8 cellular contexts compared by ENCODE assay signal in the genomic region with DNA sequence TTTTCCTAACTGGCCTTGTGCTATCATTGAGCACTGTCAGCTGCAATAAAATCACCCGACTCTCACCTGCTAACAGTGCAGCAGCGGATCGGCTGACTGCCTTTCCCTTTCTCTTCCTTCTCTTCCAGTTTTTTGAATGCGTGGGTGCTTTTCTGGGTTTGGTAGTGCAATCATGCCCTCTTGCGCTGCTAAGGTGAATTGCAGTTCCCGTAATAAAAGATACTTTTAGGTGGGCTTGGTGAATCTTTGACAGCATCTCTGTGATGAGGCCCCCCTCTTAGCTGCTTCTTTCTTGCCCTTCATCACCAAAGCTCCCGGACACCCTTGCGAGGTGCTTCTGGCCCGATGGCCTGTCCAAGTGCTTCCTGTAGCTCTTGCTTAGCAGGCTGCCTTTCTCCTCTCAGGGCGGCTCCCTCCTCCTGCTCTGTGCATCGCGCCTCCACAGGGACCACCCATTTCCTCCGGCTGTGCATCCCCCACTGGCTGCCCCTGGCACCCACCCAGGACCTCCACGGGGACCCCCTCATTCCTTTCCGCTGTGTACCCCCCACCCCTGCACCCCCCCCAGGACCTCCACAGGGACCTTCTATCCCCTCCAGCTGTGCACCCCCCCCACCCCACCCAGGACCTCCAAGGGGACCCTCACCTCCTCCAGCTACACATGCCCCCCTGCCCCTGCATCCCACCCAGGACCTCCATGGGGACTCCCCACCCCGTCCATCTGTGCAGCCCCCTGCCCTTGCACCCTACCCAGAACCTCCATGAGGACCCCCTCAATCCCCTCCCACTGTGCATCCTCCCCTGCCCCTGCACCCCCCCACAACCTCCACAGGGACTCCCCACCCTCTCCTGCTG. TPM values are rescaled to one million over a fixed set of nuclear protein-coding genes. Genes with fewer than 3 reads are reported as not detected.
DNase-seq lines count a peak whose midpoint lies in the region; ATAC-seq, FAIRE-seq and TF ChIP-seq lines count a peak whose summit lies in the region.

No MANE protein-coding gene starts in this region.

- H3K27me3 ChIP-seq in dorsolateral prefrontal cortex = no peaks in the 10 kb centered on the region

- TF ChIP-seq CTCF in A549 (IDR thresholded peaks at IDR 0.05) = peak; percentile 86
- peak; percentile 91 for TF ChIP-seq CTCF in GM13977 (IDR thresholded peaks at IDR 0.05; ENCODE audit: extremely low read depth, insufficient read depth, missing control alignments)
- peak; percentile 72 to 98 (median 92) for TF ChIP-seq CTCF in dorsolateral prefrontal cortex (IDR thresholded peaks at IDR 0.05 in 54 of 56, conservative IDR thresholded peaks at IDR 0.05 in 2 of 56; ENCODE audit: low read depth in 1 of 56, partially characterized antibody in 56 of 56)

- H3K4me1 Mint-ChIP-seq in activated CD4-positive, alpha-beta T cell treated with anti-CD3 and anti-CD28 coated beads for 36 hours = peaks cover 9% of the 10 kb centered on the region
- H3K4me1 Mint-ChIP-seq in stimulated activated effector memory CD8-positive, alpha-beta T cell treated with anti-CD3 and anti-CD28 coated beads, Interleukin-12 subunit alpha, Interleukin-12 subunit beta, amount 100 ng/mL, for 72 hours = peaks cover 19% of the 10 kb centered on the region

- peak; percentile 92 to 96 for TF ChIP-seq RAD21 in A549 (conservative IDR thresholded peaks at IDR 0.05 in 1 of 2, IDR thresholded peaks at IDR 0.05 in 1 of 2)

- no peak for FAIRE-seq in A549 (lab: Jason Lieb, UNC)

- intact Hi-C loops in activated CD4-positive, alpha-beta T cell treated with anti-CD3 and anti-CD28 coated beads for 36 hours (cut with DNase I, micrococcal nuclease) = loop anchor here (1.0 to 5.0 kb wide), 8 partner anchors 24 to 755 kb away; a partner anchor contains a TSS
- intact Hi-C loops in dorsolateral prefrontal cortex (cut with DNase I) = loop anchor here in 1 of 2 donors (1.0 to 10.0 kb wide), 4 partner anchors 22 to 410 kb away; a partner anchor contains a TSS

- H3K4me1 ChIP-seq in A549 = no peaks in the 10 kb centered on the region

- H3K4me3 ChIP-seq in A549 = no peak overlapping the region
- peak overlapping the region in 55 of 59 donors; percentile 5 to 58 (median 37) for H3K4me3 ChIP-seq in dorsolateral prefrontal cortex

- peak in 1 of 2 experiments; percentile 58; a peak in 3 of 6 replicates for ATAC-seq in A549
- ATAC-seq in activated CD4-positive, alpha-beta T cell treated with anti-CD3 and anti-CD28 coated beads for 36 hours = peak; percentile 58
- peak; percentile 39 for ATAC-seq in stimulated activated effector memory CD8-positive, alpha-beta T cell treated with anti-CD3 and anti-CD28 coated beads, Interleukin-12 subunit alpha, Interleukin-12 subunit beta, amount 100 ng/mL, for 72 hours
- no peak for ATAC-seq in GM19351 (IDR thresholded peaks at IDR 0.05; ENCODE audit: unreplicated experiment)

- H3K4me2 ChIP-seq in A549 = peak overlapping the region; percentile 65

- no peak overlapping the region for H3K27ac ChIP-seq in A549
- peak overlapping the region in 53 of 59 donors; percentile 2 to 85 (median 60) for H3K27ac ChIP-seq in dorsolateral prefrontal cortex

- H3K27ac Mint-ChIP-seq in activated CD4-positive, alpha-beta T cell treated with anti-CD3 and anti-CD28 coated beads for 36 hours = no peak overlapping the region
- H3K27ac Mint-ChIP-seq in stimulated activated effector memory CD8-positive, alpha-beta T cell treated with anti-CD3 and anti-CD28 coated beads, Interleukin-12 subunit alpha, Interleukin-12 subunit beta, amount 100 ng/mL, for 72 hours = no peak overlapping the region

- no peaks in the 10 kb centered on the region for H3K36me3 Mint-ChIP-seq in activated CD4-positive, alpha-beta T cell treated with anti-CD3 and anti-CD28 coated beads for 36 hours (ENCODE audit: low read depth)
- peaks cover 15% of the 10 kb centered on the region for H3K36me3 Mint-ChIP-seq in stimulated activated effector memory CD8-positive, alpha-beta T cell treated with anti-CD3 and anti-CD28 coated beads, Interleukin-12 subunit alpha, Interleukin-12 subunit beta, amount 100 ng/mL, for 72 hours

- H3K9me3 Mint-ChIP-seq in activated CD4-positive, alpha-beta T cell treated with anti-CD3 and anti-CD28 coated beads for 36 hours (ENCODE audit: low read depth) = no peaks in the 10 kb centered on the region
- no peaks in the 10 kb centered on the region for H3K9me3 Mint-ChIP-seq in stimulated activated effector memory CD8-positive, alpha-beta T cell treated with anti-CD3 and anti-CD28 coated beads, Interleukin-12 subunit alpha, Interleukin-12 subunit beta, amount 100 ng/mL, for 72 hours

- CTCF ChIA-PET in A549 (lab: Yijun Ruan, JAX) = interaction anchor here (0.6 to 4.8 kb wide), 45 partner anchors 9 to 1931 kb away, joined by 3 to 90 read pairs (median 5); a partner anchor contains a TSS
- CTCF ChIA-PET in activated CD4-positive, alpha-beta T cell treated with anti-CD3 and anti-CD28 coated beads for 36 hours (lab: Charles Lee) = interaction anchor here (0.6 to 4.0 kb wide), 19 partner anchors 8 to 229 kb away, joined by 3 to 21 read pairs (median 3); no protein-coding TSS in a partner anchor

- peak; percentile 55 to 62 for DNase-seq in A549 (ENCODE audit: low read depth in 1 of 2, low spot score in 1 of 2)
- DNase-seq in GM13977 (ENCODE audit: low spot score) = peak; percentile 65
- peak; percentile 69 for DNase-seq in NCI-H2227 (lab: John Stamatoyannopoulos, UW; ENCODE audit: unreplicated experiment)
- DNase-seq in activated CD4-positive, alpha-beta T cell treated with anti-CD3 and anti-CD28 coated beads for 36 hours = peak; percentile 64
- peak in 6 of 10 donors; percentile 45 to 68 (median 60) for DNase-seq in dorsolateral prefrontal cortex
- DNase-seq in lung microvascular endothelial cell (ENCODE audit: low read depth in 2 of 2) = peak; percentile 61 to 81
- peak; percentile 18 to 66 for DNase-seq in stimulated activated effector memory CD8-positive, alpha-beta T cell treated with anti-CD3 and anti-CD28 coated beads, Interleukin-12 subunit alpha, Interleukin-12 subunit beta, amount 100 ng/mL, for 72 hours (ENCODE audit: low spot score in 2 of 2)

- no peak for TF ChIP-seq POLR2A in A549 (IDR thresholded peaks at IDR 0.05; ENCODE audit: low read length)

- WGBS in A549 (ENCODE audit: missing lambda C conversion rate) = 12% methylated on average over 13 of the region's 16 CpGs

- TF ChIP-seq EP300 in A549 (IDR thresholded peaks at IDR 0.05) = no peak

- peaks cover 12% of the 10 kb centered on the region for H3K27me3 Mint-ChIP-seq in activated CD4-positive, alpha-beta T cell treated with anti-CD3 and anti-CD28 coated beads for 36 hours

- no peak overlapping the region for H3K4me3 Mint-ChIP-seq in activated CD4-positive, alpha-beta T cell treated with anti-CD3 and anti-CD28 coated beads for 36 hours
- H3K4me3 Mint-ChIP-seq in stimulated activated effector memory CD8-positive, alpha-beta T cell treated with anti-CD3 and anti-CD28 coated beads, Interleukin-12 subunit alpha, Interleukin-12 subunit beta, amount 100 ng/mL, for 72 hours = peak overlapping the region; percentile 5

- in situ Hi-C loops in GM13977 (cut with MboI; ENCODE audit: low pct_unique_long_range_greater_than_20kb, low sequenced_read_pairs, unreplicated experiment) = no loop called here

- no peaks in the 10 kb centered on the region for H3K9me3 ChIP-seq in A549

- POLR2A ChIA-PET in A549 (lab: Yijun Ruan, JAX) = interaction anchor here (0.6 kb wide), 1 partner anchor 338 kb away, joined by 4 read pairs; no protein-coding TSS in a partner anchor
- POLR2A ChIA-PET in activated CD4-positive, alpha-beta T cell treated with anti-CD3 and anti-CD28 coated beads for 36 hours (lab: Charles Lee) = interaction anchor here (0.9 kb wide), 1 partner anchor 51 kb away, joined by 3 read pairs; no protein-coding TSS in a partner anchor

TF ChIP-seq in A549, 52 proteins besides CTCF, POLR2A, EP300 and RAD21:
- TF ChIP-seq SMC3 (IDR thresholded peaks at IDR 0.05) (peak; percentile 77), ZSCAN20 (CRISPR knock-in tag; IDR thresholded peaks at IDR 0.05) (no peak)

RNA-seq across cellular contexts. Expression of a gene that starts 50.8 kb away (rescaled TPM):
- polyA plus RNA-seq in A549 (2011; rRNA removed) = 2,852 and 3,429 TPM in 2 replicates
- polyA plus RNA-seq in A549 (2012; cell fraction: cytosol; rRNA removed) = 2,068 and 2,204 TPM in 2 replicates
- polyA plus RNA-seq in A549 (2012; cell fraction: nucleus; rRNA removed) = 454 and 476 TPM in 2 replicates
- polyA plus RNA-seq in A549 (2017; fragmentation: RNase III; extraction: RNeasy Plus Mini Kit Qiagen cat#74134 plus additional on column Dnase treatment) = 2,144 to 2,316 TPM (median 2,167 TPM) in 3 replicates
- polyA minus RNA-seq in A549 (2011; rRNA and poly(A)+ RNA removed) = 916 and 1,159 TPM in 2 replicates
- 1,000 to 10,000 TPM; 2,842 to 4,727 TPM for total RNA-seq in activated CD4-positive, alpha-beta T cell treated with anti-CD3 and anti-CD28 coated beads for 36 hours
- 100 to 1,000 TPM; 444 to 772 (median 559) TPM for total RNA-seq in dorsolateral prefrontal cortex
- total RNA-seq in lung microvascular endothelial cell = 857 and 1,065 TPM in 2 replicates

Comparison
In these comparisons a context has a peak if more than half of its experiments do, and no peak if none do; other contexts are left out.
1. H3K27ac ChIP-seq: peak in dorsolateral prefrontal cortex (53 of 59); none in A549 (0 of 2).
2. Peak in every context shown above with its lines, with median percentiles within 50 percentile points of each other: DNase-seq and CTCF ChIP-seq.